In genomic region chr12:53054112-53054878, GRCh38 we compare ENCODE assay signal across 8 cellular contexts. TPM values are rescaled to one million over a fixed set of nuclear protein-coding genes. Genes with fewer than 3 reads are reported as not detected.
DNase-seq lines count a peak whose midpoint lies in the region; ATAC-seq and TF ChIP-seq lines count a peak whose summit lies in the region.

No MANE protein-coding gene starts in this region.

- H3K9me3 ChIP-seq in lung (ENCODE audit: control insufficient read depth in 2 of 2, insufficient read depth in 1 of 2, low read length in 1 of 2): no peaks in the 10 kb centered on the region

- no peaks in the 10 kb centered on the region for H3K9me3 Mint-ChIP-seq in activated CD8-positive, alpha-beta T cell treated with anti-CD3 and anti-CD28 coated beads, Interleukin-2, amount 10 ng/mL, durations not matched to agents 7 days and 5 days (ENCODE audit: insufficient read depth)

- H3K36me3 ChIP-seq in lung (ENCODE audit: control insufficient read depth in 2 of 2, insufficient read depth in 2 of 2, low read length in 2 of 2): peaks cover 0 to 29% of the 10 kb centered on the region in 2 donors

- ATAC-seq in HG03432 (IDR thresholded peaks at IDR 0.05; ENCODE audit: unreplicated experiment) (peak; percentile 90), lung (ENCODE audit: insufficient read depth, low FRiP score) (peak; percentile 68)
- peak; percentile 94 for ATAC-seq in activated CD8-positive, alpha-beta T cell treated with anti-CD3 and anti-CD28 coated beads, Interleukin-2, amount 10 ng/mL, durations not matched to agents 7 days and 5 days

- TF ChIP-seq POLR2A in GM19099 (IDR thresholded peaks at IDR 0.05; ENCODE audit: extremely low read depth, insufficient read length, low read depth): peak; percentile 39

- H3K27me3 Mint-ChIP-seq in activated CD8-positive, alpha-beta T cell treated with anti-CD3 and anti-CD28 coated beads, Interleukin-2, amount 10 ng/mL, durations not matched to agents 7 days and 5 days (ENCODE audit: low read depth): no peaks in the 10 kb centered on the region

- peak; percentile 99 for DNase-seq in Ammon's horn (ENCODE audit: low spot score)
- DNase-seq in NCI-H526 (lab: John Stamatoyannopoulos, UW): peak; percentile 92 to 98
- DNase-seq in activated CD8-positive, alpha-beta T cell treated with anti-CD3 and anti-CD28 coated beads, Interleukin-2, amount 10 ng/mL, durations not matched to agents 7 days and 5 days: peak; percentile 96
- peak; percentile 92 for DNase-seq in effector CD4-positive, alpha-beta T cell
- DNase-seq in lung (ENCODE audit: low spot score): peak; percentile 94
- DNase-seq in stimulated activated CD4-positive, alpha-beta T cell treated with anti-CD3 and anti-CD28 coated beads, TNF-alpha, amount 100 ng/mL, for 24 hours (ENCODE audit: low read depth in 3 of 3): peak; percentile 84 to 93 (median 89)

- peak overlapping the region; percentile 94 for H3K27ac Mint-ChIP-seq in activated CD8-positive, alpha-beta T cell treated with anti-CD3 and anti-CD28 coated beads, Interleukin-2, amount 10 ng/mL, durations not matched to agents 7 days and 5 days

- POLR2A ChIA-PET in activated CD8-positive, alpha-beta T cell treated with anti-CD3 and anti-CD28 coated beads, Interleukin-2, amount 10 ng/mL, durations not matched to agents 7 days and 5 days (lab: Charles Lee): interaction anchor here (1.0 to 2.3 kb wide), 3 partner anchors 9 to 49 kb away, joined by 3 to 9 read pairs (median 3); partner anchors contain the start of gene SOAT2

- H3K27ac ChIP-seq in lung (ENCODE audit: low read depth in 1 of 2, low read length in 1 of 2): peak overlapping the region; percentile 79

- H3K36me3 Mint-ChIP-seq in activated CD8-positive, alpha-beta T cell treated with anti-CD3 and anti-CD28 coated beads, Interleukin-2, amount 10 ng/mL, durations not matched to agents 7 days and 5 days (ENCODE audit: low read depth): no peaks in the 10 kb centered on the region

- H3K4me3 ChIP-seq in lung: peak overlapping the region; percentile 39

- peaks cover 3 to 12% of the 10 kb centered on the region in 2 donors for H3K4me1 ChIP-seq in lung (ENCODE audit: control insufficient read depth in 2 of 2, insufficient read depth in 2 of 2, low read length in 2 of 2)

- TF ChIP-seq CTCF in lung (IDR thresholded peaks at IDR 0.05; ENCODE audit: control extremely low read depth, extremely low read depth): no peak

- 10 to 18% methylated on average over 42 to 48 of the region's 48 CpGs for WGBS in lung, 2 donors

- H3K4me3 Mint-ChIP-seq in activated CD8-positive, alpha-beta T cell treated with anti-CD3 and anti-CD28 coated beads, Interleukin-2, amount 10 ng/mL, durations not matched to agents 7 days and 5 days: peak overlapping the region; percentile 94

- CTCF ChIA-PET in activated CD8-positive, alpha-beta T cell treated with anti-CD3 and anti-CD28 coated beads, Interleukin-2, amount 10 ng/mL, durations not matched to agents 7 days and 5 days (lab: Charles Lee): interaction anchor here (0.7 to 5.9 kb wide), 10 partner anchors 10 to 267 kb away, joined by 3 to 58 read pairs (median 10); partner anchors contain the start of genes AAAS, ESPL1, SOAT2 and SPRYD3

- H3K4me1 Mint-ChIP-seq in activated CD8-positive, alpha-beta T cell treated with anti-CD3 and anti-CD28 coated beads, Interleukin-2, amount 10 ng/mL, durations not matched to agents 7 days and 5 days (ENCODE audit: low read depth): peaks cover 17% of the 10 kb centered on the region

- no peaks in the 10 kb centered on the region for H3K27me3 ChIP-seq in lung (ENCODE audit: control insufficient read depth, insufficient read depth)

RNA-seq across cellular contexts. Expression of gene TNS2, which starts 4.4 kb away (rescaled TPM):
- 1 to 10 TPM; 1.0 to 1.4 TPM for total RNA-seq in activated CD8-positive, alpha-beta T cell treated with anti-CD3 and anti-CD28 coated beads, Interleukin-2, amount 10 ng/mL, durations not matched to agents 7 days and 5 days
- 100 to 1,000 TPM in 1 of 2 donors, 10 to 100 TPM in 1; 56.7 to 182 TPM for total RNA-seq in lung
- 100 to 1,000 TPM in 1 of 2 donors, 10 to 100 TPM in 1; 72.8 to 138 TPM for polyA plus RNA-seq in lung

RNA-seq across cellular contexts. Expression of gene SPRYD3, which starts 24.9 kb away (rescaled TPM):
- 10 to 100 TPM; 27.2 to 31.2 TPM for total RNA-seq in activated CD8-positive, alpha-beta T cell treated with anti-CD3 and anti-CD28 coated beads, Interleukin-2, amount 10 ng/mL, durations not matched to agents 7 days and 5 days
- 10 to 100 TPM; 17.1 to 60.2 TPM for total RNA-seq in lung
- polyA plus RNA-seq in lung: 10 to 100 TPM; 24.4 to 45.5 TPM

RNA-seq across cellular contexts. Expression of gene IGFBP6, which starts 43.2 kb away (rescaled TPM):
- 1 to 10 TPM; 3.1 to 5.4 TPM for total RNA-seq in activated CD8-positive, alpha-beta T cell treated with anti-CD3 and anti-CD28 coated beads, Interleukin-2, amount 10 ng/mL, durations not matched to agents 7 days and 5 days
- total RNA-seq in lung: 10 to 100 TPM; 16.0 to 42.5 TPM
- 10 to 100 TPM; 15.9 to 75.0 TPM for polyA plus RNA-seq in lung

RNA-seq across cellular contexts. Expression of gene EIF4B, which starts 48.0 kb away (rescaled TPM):
- total RNA-seq in activated CD8-positive, alpha-beta T cell treated with anti-CD3 and anti-CD28 coated beads, Interleukin-2, amount 10 ng/mL, durations not matched to agents 7 days and 5 days: 100 to 1,000 TPM; 352 to 353 TPM
- total RNA-seq in lung: 100 to 1,000 TPM; 301 to 684 TPM
- 100 to 1,000 TPM in 1 of 2 donors, 10 to 100 TPM in 1; 81.9 to 139 TPM for polyA plus RNA-seq in lung

RNA-seq across cellular contexts. Expression of gene SOAT2, which starts 49.0 kb away (rescaled TPM):
- total RNA-seq in activated CD8-positive, alpha-beta T cell treated with anti-CD3 and anti-CD28 coated beads, Interleukin-2, amount 10 ng/mL, durations not matched to agents 7 days and 5 days: 10 to 100 TPM; 10.8 to 13.3 TPM
- total RNA-seq in lung: under 1 TPM in 1 of 2 donors, not detected in 1; 0.21 TPM
- polyA plus RNA-seq in lung: under 1 TPM; 0.06 to 0.10 TPM

Comparison
In these comparisons a context has a peak if more than half of its experiments do, and no peak if none do; other contexts are left out.
1. Peak in every context shown above with its lines: DNase-seq, ATAC-seq, H3K4me3 ChIP-seq and H3K27ac ChIP-seq.
2. RNA of gene TNS2, which starts 4.4 kb away (total RNA-seq): 56.7 to 182 TPM in lung; 1.0 to 1.4 TPM in activated CD8-positive, alpha-beta T cell treated with anti-CD3 and anti-CD28 coated beads, Interleukin-2, amount 10 ng/mL, durations not matched to agents 7 days and 5 days; every median in the first group is over 10 times any median in the second.